Comparison of ENCODE assay signal across 1 cellular context in genomic region chrX:12946838-12947544, GRCh38.
TF ChIP-seq lines count a peak whose summit lies in the region.

No MANE protein-coding gene starts in this region.

TF ChIP-seq in GM12878, 131 proteins besides CTCF, POLR2A, EP300 and RAD21 (continued from another document):
- TF ChIP-seq SKIL (IDR thresholded peaks at IDR 0.05; ENCODE audit: low read depth, poor library complexity, severe bottlenecking) (peak; percentile 65), POU2F2 (IDR thresholded peaks at IDR 0.05; ENCODE audit: borderline replicate concordance, low read depth, low read length) (peak; percentile 72; the same call in 1 of the 3 replicates), SMC3 (IDR thresholded peaks at IDR 0.05; ENCODE audit: borderline replicate concordance, low read length) (peak; percentile 99), TBL1XR1 (IDR thresholded peaks at IDR 0.05; ENCODE audit: low read depth, low read length) (peak; percentile 72; the same call in 1 of the 2 replicates), HDGF (IDR thresholded peaks at IDR 0.05) (0 out of 2 replicates have a peak, but pooled peaks have one; percentile 54), ATF3 (IDR thresholded peaks at IDR 0.05; ENCODE audit: borderline replicate concordance, extremely low read depth, low read depth, low read length) (peak; percentile 64; the same call in 1 of the 2 replicates), DPF2 (IDR thresholded peaks at IDR 0.05) (peak; percentile 42), NKRF (conservative IDR thresholded peaks at IDR 0.05) (no peak), MLLT1 (IDR thresholded peaks at IDR 0.05) (peak; percentile 44; the same call in 1 of the 2 replicates), MEF2A (IDR thresholded peaks at IDR 0.05; ENCODE audit: insufficient read depth, low read depth, low read length) (0 out of 2 replicates have a peak, but pooled peaks have one; percentile 65), NR2F1 (conservative IDR thresholded peaks at IDR 0.05) (peak; percentile 83), STAT3 (IDR thresholded peaks at IDR 0.05; ENCODE audit: low read depth, low read length) (peak; percentile 63; the same call in 1 of the 2 replicates), YY1 (IDR thresholded peaks at IDR 0.05; ENCODE audit: low read depth, low read length) (peak; percentile 88), IKZF1 (conservative IDR thresholded peaks at IDR 0.05) (peak; percentile 74), GATAD2B (conservative IDR thresholded peaks at IDR 0.05; ENCODE audit: low read depth) (peak; percentile 42; the same call in 1 of the 2 replicates), CHD1 (IDR thresholded peaks at IDR 0.05; ENCODE audit: low read depth, low read length) (0 out of 2 replicates have a peak, but pooled peaks have one; percentile 43), E2F8 (IDR thresholded peaks at IDR 0.05; ENCODE audit: low read depth, partially characterized antibody) (no peak), CREM (IDR thresholded peaks at IDR 0.05; ENCODE audit: low read depth) (peak; percentile 53; the same call in 1 of the 2 replicates), SUZ12 (IDR thresholded peaks at IDR 0.05; ENCODE audit: unreplicated experiment) (no peak), EED (IDR thresholded peaks at IDR 0.05; ENCODE audit: low read depth) (peak; percentile 76)
